8 cellular contexts compared by ENCODE assay signal in the genomic region with DNA sequence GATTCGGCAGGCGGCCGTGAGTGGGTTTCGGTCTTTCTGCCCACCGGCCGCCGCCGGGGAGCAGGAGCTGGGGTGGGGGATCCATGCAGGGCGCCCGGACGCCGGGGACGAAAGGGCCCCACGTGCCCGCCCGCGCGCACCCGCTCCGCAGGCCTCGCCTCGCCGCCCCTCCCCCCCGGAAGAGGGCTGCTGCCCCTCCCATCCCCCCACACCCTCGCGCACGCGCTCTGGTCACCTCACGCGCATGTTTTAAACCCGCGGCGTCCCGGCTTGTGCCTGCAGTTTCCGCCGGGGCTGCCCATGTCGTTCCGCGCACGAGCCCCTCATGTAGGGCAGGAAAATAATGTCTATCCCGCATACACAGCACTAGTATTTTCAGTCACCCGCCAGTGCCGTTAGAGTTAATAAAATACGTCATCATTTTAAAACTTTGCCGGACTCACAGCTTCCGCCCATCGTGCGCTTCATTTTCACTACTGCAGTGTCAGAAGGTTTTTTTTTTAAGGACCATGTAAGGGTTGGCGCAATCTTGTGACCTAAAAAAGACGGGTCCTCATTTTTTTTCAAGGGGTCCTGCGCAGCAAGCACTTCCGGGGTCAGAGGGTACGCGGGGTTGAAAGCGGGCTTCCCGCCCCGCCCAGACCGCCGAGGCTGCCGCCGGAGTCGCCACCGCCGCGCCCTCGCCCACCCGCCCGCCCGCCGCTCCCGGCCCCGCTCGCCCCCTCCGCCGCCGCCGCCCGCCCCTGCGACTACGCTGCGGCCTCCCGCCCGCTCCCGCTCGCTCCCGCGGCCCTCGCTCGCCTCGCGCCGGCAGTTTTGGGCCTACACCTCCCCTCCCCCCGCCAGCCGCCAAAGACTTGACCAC. TPM values are rescaled to one million over a fixed set of nuclear protein-coding genes. Genes with fewer than 3 reads are reported as not detected.
A peak's percentile ranks its signal among the peaks of the same experiment; 100 is the strongest.
DNase-seq lines count a peak whose midpoint lies in the region; ATAC-seq, FAIRE-seq and TF ChIP-seq lines count a peak whose summit lies in the region.

A gene (plus strand): TSS at position 640 of the 865 bp plus-strand sequence. CDS start 267 bp downstream, outside the sequence.

- ATAC-seq in HG03457 (IDR thresholded peaks at IDR 0.05; ENCODE audit: unreplicated experiment) = peak; percentile 31

- peak within 1 kb of the TSS; percentile 97 to 100 for H3K9ac ChIP-seq in kidney (ENCODE audit: low read length in 2 of 2)

- FAIRE-seq in GM19239 (lab: Jason Lieb, UNC) (no peak), kidney (lab: Jason Lieb, UNC) (no peak)

- H3K27ac ChIP-seq in kidney (ENCODE audit: low read depth in 2 of 2, low read length in 2 of 2) = peak within 1 kb of the TSS; percentile 100

- H3K9me3 ChIP-seq in kidney (ENCODE audit: control insufficient read depth in 1 of 2, low read length in 2 of 2) = no peaks in the 10 kb centered on the region

- peaks cover 13 to 38% of the 10 kb centered on the region in 2 donors for H3K4me1 ChIP-seq in kidney (ENCODE audit: control insufficient read depth in 1 of 2, insufficient read depth in 1 of 2, low read depth in 1 of 2, low read length in 2 of 2)

- H3K36me3 ChIP-seq in kidney (ENCODE audit: control insufficient read depth in 1 of 2, insufficient read depth in 2 of 2, low read length in 2 of 2) = peaks cover 0 to 15% of the 10 kb centered on the region in 2 donors

- H3K4me3 ChIP-seq in kidney (ENCODE audit: low read length in 2 of 2) = peak within 1 kb of the TSS; percentile 97 to 98

- DNase-seq in AG20443 (ENCODE audit: low spot score) (peak; percentile 99), GM19239 (ENCODE audit: insufficient read length, low spot score) (peak; percentile 79), NCI-H524 treated with DMSO at 0.1 percent for 48 hours (lab: John Stamatoyannopoulos, UW) (peak; percentile 65), cerebellum (ENCODE audit: low spot score) (peak; percentile 94), kidney (peak; percentile 99)
- DNase-seq in activated CD4-positive, alpha-beta T cell treated with anti-CD3 and anti-CD28 coated beads for 24 hours (ENCODE audit: low read depth in 2 of 2) = peak; percentile 97 to 99
- DNase-seq in stimulated activated CD4-positive, alpha-beta T cell treated with anti-CD3 and anti-CD28 coated beads, Interleukin-12 subunit alpha, Interleukin-12 subunit beta, amount 100 ng/mL, for 48 hours (ENCODE audit: low read depth in 2 of 3, low spot score in 1 of 3) = peak; percentile 91 to 99 (median 97)

- intact Hi-C loops in kidney (cut with DNase I) = no loop called here

- TF ChIP-seq CTCF in kidney (IDR thresholded peaks at IDR 0.05; ENCODE audit: borderline replicate concordance, extremely low read depth, insufficient read depth) = no peak

RNA-seq across cellular contexts. Expression of the gene that starts here (rescaled TPM):
- 29.2 TPM for total RNA-seq in cerebellum
- 298 TPM for total RNA-seq in kidney
- polyA plus RNA-seq in kidney (ENCODE audit: insufficient read depth, low read depth, low replicate concordance) = 224 TPM

Comparison
In these comparisons a context has a peak if more than half of its experiments do, and no peak if none do; other contexts are left out.
1. Peak in every context shown above with its lines: DNase-seq, ATAC-seq, H3K4me3 ChIP-seq and H3K27ac ChIP-seq.